16 cellular contexts compared by ENCODE assay signal in genomic region chr10:114557854-114558253, GRCh38.
"Had no signal": no experiment of that assay in that cellular context is flagged by ENCODE, and none has a peak within 500 bp of the region (broad histone marks: within the 10 kb centered on the region; RNA-seq: fewer than 3 reads in every experiment).

No MANE protein-coding gene starts in this region.

- DNase-seq: dermis blood vessel endothelial cell; dorsolateral prefrontal cortex; effector CD4-positive, alpha-beta T cell; effector memory CD4-positive, alpha-beta T cell; foreskin keratinocyte; glutamatergic neuron; head of caudate nucleus; hippocampal formation; left cardiac atrium; left lung; lower lobe of right lung; mesenchymal stem cell; mucosa of descending colon; naive B cell had no signal

- H3K4me3 ChIP-seq: coronary artery, dorsolateral prefrontal cortex, esophagus muscularis mucosa, left lung, lower lobe of right lung, mucosa of descending colon had no signal

- ATAC-seq: foreskin keratinocyte, left cardiac atrium, left lung, lower lobe of right lung, mucosa of descending colon had no signal

- H3K27me3 ChIP-seq: dorsolateral prefrontal cortex, esophagus muscularis mucosa, foreskin keratinocyte, left lung had no signal

- H3K4me1 ChIP-seq: foreskin keratinocyte, left lung had no signal

- H3K27ac ChIP-seq: coronary artery, esophagus muscularis mucosa, foreskin keratinocyte, left lung, lower lobe of right lung had no signal

- H3K9me3 ChIP-seq: esophagus muscularis mucosa, lower lobe of right lung had no signal

- H3K36me3 ChIP-seq: left lung, lower lobe of right lung had no signal
